14 cellular contexts compared by ENCODE assay signal in the genomic region with DNA sequence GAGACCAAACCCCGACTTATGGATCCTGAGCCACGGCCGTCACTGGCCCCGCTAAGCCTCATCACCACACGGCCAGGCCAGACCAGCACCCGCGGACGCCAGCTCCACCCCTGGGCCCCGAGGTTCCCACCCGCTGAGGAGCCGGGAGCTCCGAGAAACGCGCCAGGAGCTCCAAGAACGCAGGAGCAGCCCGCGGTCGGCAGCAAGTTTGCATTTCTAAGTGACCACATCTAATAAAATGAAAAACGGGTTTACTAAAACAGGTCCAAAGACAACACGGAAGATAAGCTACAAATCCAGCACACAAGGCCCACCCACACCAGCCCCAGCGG. TPM values are rescaled to one million over a fixed set of nuclear protein-coding genes. Genes with fewer than 3 reads are reported as not detected.
DNase-seq lines count a peak whose midpoint lies in the region; ATAC-seq and TF ChIP-seq lines count a peak whose summit lies in the region.
"Had no signal": no experiment of that assay in that cellular context is flagged by ENCODE, and none has a peak within 500 bp of the region (broad histone marks: within the 10 kb centered on the region; RNA-seq: fewer than 3 reads in every experiment).

No MANE protein-coding gene starts in this region.

- peak; percentile 72 for DNase-seq in Right ventricle myocardium inferior (ENCODE audit: missing footprints)
- DNase-seq in left ventricle myocardium inferior, result no peak
- peak; percentile 59 for DNase-seq in fibroblast of peridontal ligament (ENCODE audit: extremely low read depth)
- peak; percentile 50 for DNase-seq in ureter (ENCODE audit: low spot score)
- no peak for DNase-seq in activated CD4-positive, alpha-beta T cell treated with anti-CD3 and anti-CD28 coated beads for 4 hours
- no peak for DNase-seq in NCI-H2171 (lab: John Stamatoyannopoulos, UW)
- no peak for DNase-seq in right lobe of liver
- DNase-seq: CD4-positive, CD25-positive, alpha-beta regulatory T cell; GM23248; HFFc6 had no signal

- peaks cover 20% of the 10 kb centered on the region for H3K4me1 ChIP-seq in left ventricle myocardium inferior
- H3K4me1 ChIP-seq in right lobe of liver, result no peaks in the 10 kb centered on the region
- H3K4me1 ChIP-seq: HAP-1 had no signal

- no peak overlapping the region for H3K27ac ChIP-seq in left ventricle myocardium inferior (replicated peaks)
- H3K27ac ChIP-seq in VCaP, result peak overlapping the region; percentile 13
- H3K27ac ChIP-seq in right lobe of liver, result no peak overlapping the region
- H3K27ac ChIP-seq: 22Rv1, GM23248 had no signal

- no peak for TF ChIP-seq POLR2A in right lobe of liver (IDR thresholded peaks at IDR 0.05)

- TF ChIP-seq CTCF in left ventricle myocardium inferior (IDR thresholded peaks at IDR 0.05; ENCODE audit: borderline replicate concordance) (no peak), VCaP (conservative IDR thresholded peaks at IDR 0.05) (no peak), right lobe of liver (IDR thresholded peaks at IDR 0.05) (no peak)

- H3K36me3 ChIP-seq in left ventricle myocardium inferior (peaks cover 56% of the 10 kb centered on the region), right lobe of liver (peaks cover 0 to 34% (median 11%) of the 10 kb centered on the region in 4 donors)

- ATAC-seq in Right ventricle myocardium inferior (no peak), right lobe of liver (no peak)

- H3K27me3 ChIP-seq in left ventricle myocardium inferior (ENCODE audit: low read depth), result no peaks in the 10 kb centered on the region
- H3K27me3 ChIP-seq in right lobe of liver, result no peaks in the 10 kb centered on the region

- intact Hi-C loops in Right ventricle myocardium inferior (cut with DNase I), result loop anchor here (5.0 kb wide), 1 partner anchor 132 kb away; no protein-coding TSS in a partner anchor
- intact Hi-C loops in left ventricle myocardium inferior (cut with micrococcal nuclease), result no loop called here
- intact Hi-C loops in right lobe of liver (cut with DNase I), result no loop called here

- H3K9me3 ChIP-seq in left ventricle myocardium inferior (replicated peaks) (no peaks in the 10 kb centered on the region), right lobe of liver (no peaks in the 10 kb centered on the region)
- H3K9me3 ChIP-seq: HAP-1 had no signal

- H3K4me3 ChIP-seq in left ventricle myocardium inferior (no peak overlapping the region), right lobe of liver (no peak overlapping the region)
- H3K4me3 ChIP-seq: GM23248, HAP-1 had no signal

- 89% methylated on average over 12 of the region's 21 CpGs for WGBS in right lobe of liver (ENCODE audit: insufficient coverage, low coverage, low lambda C conversion rate, missing lambda C conversion rate)

RNA-seq across cellular contexts. Expression of a gene that starts 8.1 kb away (rescaled TPM):
- 0.57 TPM for total RNA-seq in Right ventricle myocardium inferior
- 0.55 TPM for total RNA-seq in left ventricle myocardium inferior
- total RNA-seq in ureter, result 3.4 TPM
- 1 to 10 TPM in 4 of 6 experiments, under 1 TPM in 1, not detected in 1; 0.40 to 4.0 (median 1.1) TPM for total RNA-seq in right lobe of liver
- total RNA-seq: Daoy had no signal

RNA-seq across cellular contexts. Expression of a gene that starts 19.0 kb away (rescaled TPM):
- 40.0 TPM for total RNA-seq in Right ventricle myocardium inferior
- total RNA-seq in left ventricle myocardium inferior, result 36.9 TPM
- total RNA-seq in ureter, result 59.8 TPM
- 10 to 100 TPM; 25.5 to 30.6 (median 26.9) TPM for total RNA-seq in right lobe of liver

RNA-seq across cellular contexts. Expression of a gene that starts 22.6 kb away (rescaled TPM):
- total RNA-seq in Right ventricle myocardium inferior (8.3 TPM), left ventricle myocardium inferior (7.9 TPM), ureter (14.8 TPM), right lobe of liver (10 to 100 TPM in 2 of 6 experiments, 1 to 10 TPM in 4; 6.3 to 14.3 (median 7.8) TPM)

RNA-seq across cellular contexts. Expression of a gene that starts 22.8 kb away (rescaled TPM):
- 125 TPM for total RNA-seq in Right ventricle myocardium inferior
- 114 TPM for total RNA-seq in left ventricle myocardium inferior
- total RNA-seq in ureter, result 134 TPM
- 100 to 1,000 TPM; 112 to 148 (median 142) TPM for total RNA-seq in right lobe of liver

RNA-seq across cellular contexts. Expression of a gene that starts 25.6 kb away (rescaled TPM):
- 3.0 TPM for total RNA-seq in Right ventricle myocardium inferior
- 3.5 TPM for total RNA-seq in left ventricle myocardium inferior
- total RNA-seq in ureter, result 6.6 TPM
- 1 to 10 TPM; 1.7 to 6.2 (median 3.4) TPM for total RNA-seq in right lobe of liver

Comparison
In these comparisons a context has a peak if more than half of its experiments do, and no peak if none do; other contexts are left out.
1. DNase-seq: peak in Right ventricle myocardium inferior (single experiment), fibroblast of peridontal ligament (single experiment) and ureter (single experiment); none in left ventricle myocardium inferior (single experiment), activated CD4-positive, alpha-beta T cell treated with anti-CD3 and anti-CD28 coated beads for 4 hours (0 of 2), NCI-H2171 (single experiment) and right lobe of liver (0 of 3).